Comparison of ENCODE assay signal across 20 cellular contexts in the genomic region with DNA sequence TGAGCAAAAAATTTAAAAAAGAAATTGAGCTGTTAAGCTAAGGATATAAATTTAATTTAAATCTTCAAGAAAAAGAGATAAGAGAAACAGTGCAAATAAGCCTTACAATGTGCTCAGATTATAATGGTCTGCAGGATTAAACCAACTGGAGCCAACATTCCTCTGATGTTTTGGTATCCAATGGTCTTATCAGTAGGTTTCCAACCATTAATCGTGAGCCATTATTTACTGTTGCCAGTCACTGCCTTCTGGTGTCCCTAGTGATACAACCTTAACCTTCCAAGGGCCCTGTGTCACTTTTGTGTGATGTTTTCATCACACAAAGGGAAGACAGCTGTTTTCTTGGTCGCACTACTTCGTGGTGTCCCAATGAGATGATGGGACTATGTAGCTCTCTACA.
DNase-seq lines count a peak whose midpoint lies in the region; ATAC-seq and TF ChIP-seq lines count a peak whose summit lies in the region.
"Had no signal": no experiment of that assay in that cellular context is flagged by ENCODE, and none has a peak within 500 bp of the region (broad histone marks: within the 10 kb centered on the region; RNA-seq: fewer than 3 reads in every experiment).

No MANE protein-coding gene starts in this region.

- TF ChIP-seq RAD21 in IMR-90 (IDR thresholded peaks at IDR 0.05; ENCODE audit: low read length), result no peak

- POLR2A ChIA-PET in IMR-90 (lab: Charles Lee; ENCODE audit: unreplicated experiment), result no interaction called here

- H2BK20ac ChIP-seq in IMR-90 (ENCODE audit: low read depth, low read length), result peak overlapping the region; percentile 70

- WGBS in IMR-90 (ENCODE audit: extremely low coverage in 2 of 2, insufficient read length in 1 of 2), 2 experiments, result 60% methylated on average over 1 of the region's 3 CpGs; no CpG with 5 or more reads in 1 of the 2 experiments
- 58% methylated on average over 3 of the region's 3 CpGs for WGBS in smooth muscle cell (ENCODE audit: low lambda C conversion rate)

- no peak for TF ChIP-seq CTCF in IMR-90 (conservative IDR thresholded peaks at IDR 0.05; ENCODE audit: low read depth, low read length)
- TF ChIP-seq CTCF in ascending aorta (IDR thresholded peaks at IDR 0.05), result no peak
- TF ChIP-seq CTCF in smooth muscle cell (IDR thresholded peaks at IDR 0.05; ENCODE audit: borderline replicate concordance, insufficient read depth, poor library complexity, severe bottlenecking), result no peak

- H4K5ac ChIP-seq in IMR-90 (ENCODE audit: low read depth, low read length), result peak overlapping the region; percentile 31; the same call in 1 of the 2 replicates

- no peaks in the 10 kb centered on the region for H3K79me2 ChIP-seq in smooth muscle cell (ENCODE audit: low read depth)

- H4K91ac ChIP-seq in IMR-90 (ENCODE audit: insufficient read depth, low read depth, low read length), result peak overlapping the region; percentile 10

- TF ChIP-seq POLR2A in IMR-90 (IDR thresholded peaks at IDR 0.05; ENCODE audit: low read depth, low read length), result no peak

- H3K9me1 ChIP-seq in IMR-90 (ENCODE audit: insufficient read depth, low read length), result peaks cover 19% of the 10 kb centered on the region

- H2AK9ac ChIP-seq in IMR-90 (replicated peaks; ENCODE audit: low read depth, low read length, poor library complexity), result no peak overlapping the region

- peak overlapping the region; percentile 53; the same call in 1 of the 2 replicates for H3K18ac ChIP-seq in IMR-90 (ENCODE audit: low read depth, low read length)

- no peak overlapping the region for H3K9ac ChIP-seq in IMR-90 (ENCODE audit: low read depth, low read length)
- H3K9ac ChIP-seq in smooth muscle cell (ENCODE audit: low read depth), result peak overlapping the region; percentile 2

- dilution Hi-C loops in IMR-90 (cut with HindIII; ENCODE audit: low sequenced_read_pairs, unreplicated experiment), result no loop called here

- peak overlapping the region; percentile 87 for H2AK5ac ChIP-seq in IMR-90 (ENCODE audit: low read depth, low read length)

- H3K14ac ChIP-seq in IMR-90 (replicated peaks; ENCODE audit: low read depth, low read length), result peak overlapping the region; percentile 38; the same call in 1 of the 2 replicates

- no peak overlapping the region for H3K56ac ChIP-seq in IMR-90 (ENCODE audit: extremely low read depth, insufficient read depth, low read length)

- no peaks in the 10 kb centered on the region for H4K20me1 ChIP-seq in IMR-90 (ENCODE audit: insufficient read depth, low read length)
- no peaks in the 10 kb centered on the region for H4K20me1 ChIP-seq in smooth muscle cell (ENCODE audit: low read depth)

- peak overlapping the region; percentile 45 for H2BK5ac ChIP-seq in IMR-90 (ENCODE audit: low read depth, low read length, poor library complexity, severe bottlenecking)

- H3K4me2 ChIP-seq in IMR-90 (ENCODE audit: low read depth, low read length), result no peak overlapping the region
- peak overlapping the region; percentile 27 for H3K4me2 ChIP-seq in smooth muscle cell

- intact Hi-C loops in IMR-90 (cut with micrococcal nuclease), result loop anchor here (10.0 kb wide), 1 partner anchor 117 kb away; no protein-coding TSS in a partner anchor
- intact Hi-C loops in ascending aorta (cut with DNase I), result no loop called here

- H3K4me3 ChIP-seq in IMR-90 (ENCODE audit: insufficient read depth, low read depth, low read length), result no peak overlapping the region
- no peak overlapping the region for H3K4me3 ChIP-seq in ascending aorta
- no peak overlapping the region for H3K4me3 ChIP-seq in smooth muscle cell
- H3K4me3 ChIP-seq: Peyer's patch, right atrium auricular region, suprapubic skin had no signal

- no TSS peak for BruUV-seq in IMR-90 (replicated peaks; lab: Mats Ljungman, UMichigan)

- H3F3A ChIP-seq in smooth muscle cell (ENCODE audit: low read depth), result peaks cover 4% of the 10 kb centered on the region

- H4K8ac ChIP-seq in IMR-90 (ENCODE audit: low read depth in 2 of 2, low read length in 2 of 2), result peak overlapping the region in 1 of 2 experiments; percentile 31; a peak in 2 of 4 replicates

- in situ Hi-C loops in IMR-90 (cut with MboI; ENCODE audit: low sequenced_read_pairs), result loop anchor here (10.0 kb wide), 1 partner anchor 87 kb away; no protein-coding TSS in a partner anchor

- CTCF ChIA-PET in IMR-90 (lab: Yijun Ruan, JAX), result interaction anchor here (0.6 kb wide), 1 partner anchor 11 kb away, joined by 3 read pairs; no protein-coding TSS in a partner anchor

- peak overlapping the region; percentile 17; the same call in 1 of the 2 replicates for H3K23ac ChIP-seq in IMR-90 (ENCODE audit: low read depth, low read length)

- peak overlapping the region; percentile 51; the same call in 1 of the 2 replicates for H2BK120ac ChIP-seq in IMR-90 (ENCODE audit: low read depth, low read length)

- H2BK15ac ChIP-seq in IMR-90 (ENCODE audit: low read depth, low read length), result peak overlapping the region; percentile 75; the same call in 2 of the 3 replicates

- H3K27ac ChIP-seq in IMR-90 (ENCODE audit: insufficient read depth, low read length), result no peak overlapping the region
- H3K27ac ChIP-seq in ascending aorta, result peak overlapping the region; percentile 68 to 77
- peak overlapping the region; percentile 84 for H3K27ac ChIP-seq in smooth muscle cell (ENCODE audit: low read depth)
- H3K27ac ChIP-seq: Peyer's patch, suprapubic skin had no signal

- peak overlapping the region; percentile 67 for H3K4ac ChIP-seq in IMR-90 (ENCODE audit: low read depth, low read length)

- no peaks in the 10 kb centered on the region; the same call in 1 of the 2 replicates for H3K27me3 ChIP-seq in IMR-90 (ENCODE audit: control insufficient read depth, insufficient read depth, low read length)
- no peaks in the 10 kb centered on the region for H3K27me3 ChIP-seq in ascending aorta
- no peaks in the 10 kb centered on the region for H3K27me3 ChIP-seq in smooth muscle cell (ENCODE audit: low read depth)
- H3K27me3 ChIP-seq: Peyer's patch, right atrium auricular region had no signal

- H3K36me3 ChIP-seq in IMR-90 (ENCODE audit: control insufficient read depth, insufficient read depth, low read length) (no peaks in the 10 kb centered on the region), ascending aorta (no peaks in the 10 kb centered on the region), smooth muscle cell (ENCODE audit: low read depth) (no peaks in the 10 kb centered on the region)
- H3K36me3 ChIP-seq: Peyer's patch, right atrium auricular region, suprapubic skin had no signal

- H3K79me1 ChIP-seq in IMR-90 (ENCODE audit: low read depth in 1 of 2, low read length in 2 of 2), result no peaks in the 10 kb centered on the region

- H3K9me3 ChIP-seq in IMR-90 (ENCODE audit: control insufficient read depth, insufficient read depth, low read length) (no peaks in the 10 kb centered on the region), ascending aorta (no peaks in the 10 kb centered on the region), smooth muscle cell (replicated peaks; ENCODE audit: low read depth) (no peaks in the 10 kb centered on the region)
- H3K9me3 ChIP-seq: Peyer's patch, right atrium auricular region, suprapubic skin had no signal

- no peak overlapping the region for H2AFZ ChIP-seq in IMR-90 (replicated peaks; ENCODE audit: low read length, poor library complexity)
- no peak overlapping the region for H2AFZ ChIP-seq in smooth muscle cell (ENCODE audit: low read depth)

- ATAC-seq in IMR-90 (ENCODE audit: low read depth), result no peak
- no peak for ATAC-seq in GM18873 (IDR thresholded peaks at IDR 0.05; ENCODE audit: low FRiP score, unreplicated experiment)
- ATAC-seq: stimulated activated naive B cell treated with anti-CD40 and anti-IgM and Interleukin-4, amounts not matched to agents 10 μg/mL and 1 μg/mL and 100 μg/mL, for 72 hours had no signal

- H3K4me1 ChIP-seq in IMR-90 (ENCODE audit: control insufficient read depth, insufficient read depth, low read length) (peaks cover 20% of the 10 kb centered on the region), ascending aorta (peaks cover 0 to 30% of the 10 kb centered on the region in 2 donors), smooth muscle cell (ENCODE audit: low read depth) (peaks cover 3% of the 10 kb centered on the region)
- H3K4me1 ChIP-seq: Peyer's patch, suprapubic skin had no signal

- DNase-seq in IMR-90 (no peak), ascending aorta (ENCODE audit: low spot score in 2 of 2) (no peak), glomerular visceral epithelial cell (ENCODE audit: extremely low spot score) (peak; percentile 56), smooth muscle cell (lab: John Stamatoyannopoulos, UW; ENCODE audit: unreplicated experiment) (no peak), HK-2 (ENCODE audit: unreplicated experiment) (no peak), SHP77 (lab: John Stamatoyannopoulos, UW) (no peak)
- DNase-seq: activated CD4-positive, alpha-beta T cell treated with anti-CD3 and anti-CD28 coated beads for 4 hours; activated CD8-positive, alpha-beta memory T cell treated with anti-CD3 and anti-CD28 coated beads for 24 hours; activated T-cell treated with anti-CD3 and anti-CD28 coated beads, Interleukin-2, amount 50 U/mL, for 24 hours; cortex of kidney; endodermal cell; NCI-H510A; nucleus accumbens; Peyer's patch; stimulated activated CD4-positive, alpha-beta T cell treated with anti-CD3 and anti-CD28 coated beads, Interleukin-12 subunit alpha, Interleukin-12 subunit beta, amount 100 ng/mL, for 4 hours; stimulated activated CD4-positive, alpha-beta T cell treated with anti-CD3 and anti-CD28 coated beads, Interleukin-4, amount 100 ng/mL, for 24 hours; stimulated activated naive B cell treated with anti-CD40 and anti-IgM and Interleukin-4, amounts not matched to agents 10 μg/mL and 1 μg/mL and 100 μg/mL, for 72 hours had no signal

TF ChIP-seq in IMR-90, 13 proteins besides CTCF, POLR2A, EP300 and RAD21 (continues in another document):
- TF ChIP-seq RFX5 (IDR thresholded peaks at IDR 0.05; ENCODE audit: low read depth, low read length) (no peak), BHLHE40 (IDR thresholded peaks at IDR 0.05; ENCODE audit: low read depth, low read length) (no peak), CEBPB (IDR thresholded peaks at IDR 0.05; ENCODE audit: low read depth, low read length) (no peak), MXI1 (IDR thresholded peaks at IDR 0.05; ENCODE audit: borderline replicate concordance, low read depth, low read length) (no peak), FOS (IDR thresholded peaks at IDR 0.05; ENCODE audit: low read depth, low read length) (no peak), MAZ (IDR thresholded peaks at IDR 0.05; ENCODE audit: borderline replicate concordance, low read depth, low read length) (no peak), RCOR1 (IDR thresholded peaks at IDR 0.05; ENCODE audit: insufficient replicate concordance, low read length) (no peak)
- TF ChIP-seq, protein P1, sequence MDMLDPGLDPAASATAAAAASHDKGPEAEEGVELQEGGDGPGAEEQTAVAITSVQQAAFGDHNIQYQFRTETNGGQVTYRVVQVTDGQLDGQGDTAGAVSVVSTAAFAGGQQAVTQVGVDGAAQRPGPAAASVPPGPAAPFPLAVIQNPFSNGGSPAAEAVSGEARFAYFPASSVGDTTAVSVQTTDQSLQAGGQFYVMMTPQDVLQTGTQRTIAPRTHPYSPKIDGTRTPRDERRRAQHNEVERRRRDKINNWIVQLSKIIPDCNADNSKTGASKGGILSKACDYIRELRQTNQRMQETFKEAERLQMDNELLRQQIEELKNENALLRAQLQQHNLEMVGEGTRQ (IDR thresholded peaks at IDR 0.05; ENCODE audit: low read depth, low read length), result no peak
